ENCODE assay signal across 9 cellular contexts in the genomic region with DNA sequence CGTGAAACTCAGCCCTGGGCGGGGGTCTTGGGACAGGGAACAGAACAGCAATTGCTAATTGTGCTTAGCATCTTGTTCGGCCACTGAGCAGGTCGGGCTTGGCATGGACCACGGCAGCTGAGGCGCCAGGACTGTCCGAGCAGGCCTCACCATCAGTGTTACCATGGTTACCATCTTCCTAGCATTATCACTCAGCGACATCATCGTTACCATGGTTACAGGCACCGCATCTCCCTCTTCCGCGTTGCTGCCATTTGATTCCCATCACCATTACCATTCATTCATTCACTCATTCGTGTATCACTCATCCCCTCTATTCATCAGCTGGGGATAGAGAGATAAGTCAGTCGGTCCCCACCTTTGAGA.
A peak's percentile ranks its signal among the peaks of the same experiment; 100 is the strongest.
DNase-seq lines count a peak whose midpoint lies in the region; ATAC-seq and TF ChIP-seq lines count a peak whose summit lies in the region.
"Had no signal": no experiment of that assay in that cellular context is flagged by ENCODE, and none has a peak within 500 bp of the region (broad histone marks: within the 10 kb centered on the region; RNA-seq: fewer than 3 reads in every experiment).

No MANE protein-coding gene starts in this region.

- H3K27me3 ChIP-seq in GM06990 (replicated peaks; ENCODE audit: control insufficient read depth, insufficient read depth, low read length): no peaks in the 10 kb centered on the region
- H3K27me3 ChIP-seq in neuronal stem cell (ENCODE audit: control insufficient read depth in 3 of 3, insufficient read depth in 3 of 3, low read depth in 1 of 3, low read length in 3 of 3): peaks cover 10 to 52% (median 25%) of the 10 kb centered on the region in 3 experiments

- H2AFZ ChIP-seq in neuronal stem cell (ENCODE audit: low read length): no peak overlapping the region

- TF ChIP-seq CTCF in GM06990 (IDR thresholded peaks at IDR 0.05; ENCODE audit: insufficient read depth, low read length, poor library complexity, severe bottlenecking): no peak

- H2BK5ac ChIP-seq in neuronal stem cell (ENCODE audit: low read length): no peak overlapping the region

- H3K79me1 ChIP-seq in neuronal stem cell (ENCODE audit: low read depth, low read length): no peaks in the 10 kb centered on the region

- H2AK5ac ChIP-seq in neuronal stem cell (ENCODE audit: low read depth, low read length): peak overlapping the region; percentile 49

- H3K4me2 ChIP-seq in neuronal stem cell (ENCODE audit: insufficient read depth, low read length, poor library complexity, severe bottlenecking): peak overlapping the region; percentile 65

- DNase-seq in GM06990 (ENCODE audit: extremely low read depth, insufficient read length) (no peak), NCI-H748 (lab: John Stamatoyannopoulos, UW; ENCODE audit: unreplicated experiment) (peak; percentile 88), cerebellum (ENCODE audit: low spot score) (peak; percentile 90), neuronal stem cell (ENCODE audit: low spot score) (no peak), NCI-H345 (lab: John Stamatoyannopoulos, UW) (no peak), OCI-M1 (lab: John Stamatoyannopoulos, UW) (no peak)
- DNase-seq: amniotic stem cell, NCI-H1436 treated with DMSO at 0.1 percent for 48 hours had no signal

- no peaks in the 10 kb centered on the region for H3K36me3 ChIP-seq in GM06990 (ENCODE audit: control insufficient read depth, insufficient read depth, low read length)
- H3K36me3 ChIP-seq in neuronal stem cell (replicated peaks in 1 of 2; ENCODE audit: control insufficient read depth in 2 of 2, insufficient read depth in 2 of 2, low read length in 2 of 2): no peaks in the 10 kb centered on the region

- no peak overlapping the region for H4K91ac ChIP-seq in neuronal stem cell (ENCODE audit: low read depth, low read length, poor library complexity)

- no peak overlapping the region for H2BK12ac ChIP-seq in neuronal stem cell (ENCODE audit: low read length)

- peak overlapping the region; percentile 92 for H3K14ac ChIP-seq in neuronal stem cell (ENCODE audit: low read length)

- no CpG with 5 or more reads among the region's 14 CpGs for WGBS in neuronal stem cell (ENCODE audit: extremely low coverage in 2 of 2, insufficient read length in 2 of 2, insufficient replicate concordance in 1 of 2), 2 donors

- H3K9ac ChIP-seq in neuronal stem cell (ENCODE audit: low read depth, low read length, poor library complexity): peak overlapping the region; percentile 87

- H4K8ac ChIP-seq in neuronal stem cell (ENCODE audit: low read depth, low read length): no peak overlapping the region

- no peak overlapping the region for H2BK120ac ChIP-seq in neuronal stem cell (ENCODE audit: low read depth, low read length)

- H3K23ac ChIP-seq in neuronal stem cell (ENCODE audit: low read depth, low read length, poor library complexity): peak overlapping the region; percentile 25

- peaks cover 15 to 19% of the 10 kb centered on the region in 2 donors for H3K4me1 ChIP-seq in neuronal stem cell (ENCODE audit: control insufficient read depth in 2 of 2, insufficient read depth in 1 of 2, low read depth in 1 of 2, low read length in 2 of 2)

- peak overlapping the region; percentile 41 for H3K4ac ChIP-seq in neuronal stem cell (ENCODE audit: low read length)

- peak overlapping the region; percentile 93 for H3K18ac ChIP-seq in neuronal stem cell (ENCODE audit: low read length)

- no peak for ATAC-seq in GM19467 (IDR thresholded peaks at IDR 0.05; ENCODE audit: unreplicated experiment)

- peak overlapping the region; percentile 84 for H3K4me3 ChIP-seq in GM06990 (replicated peaks; ENCODE audit: low read depth, low read length)
- peak overlapping the region in 1 of 2 donors; percentile 85 for H3K4me3 ChIP-seq in neuronal stem cell (ENCODE audit: low read length in 2 of 2)

- peaks cover 0 to 2% of the 10 kb centered on the region in 2 donors for H3K9me3 ChIP-seq in neuronal stem cell (replicated peaks in 1 of 2; ENCODE audit: control insufficient read depth in 2 of 2, insufficient read depth in 1 of 2, low read depth in 1 of 2, low read length in 2 of 2)

- H3K27ac ChIP-seq in neuronal stem cell (replicated peaks; ENCODE audit: low read length): no peak overlapping the region

- H2BK15ac ChIP-seq in neuronal stem cell (ENCODE audit: low read length): peak overlapping the region; percentile 78

Comparison
In these comparisons a context has a peak if more than half of its experiments do, and no peak if none do; other contexts are left out.
1. DNase-seq: peak in NCI-H748 (single experiment) and cerebellum (single experiment); none in GM06990 (single experiment), neuronal stem cell (single experiment), NCI-H345 (single experiment) and OCI-M1 (single experiment).